8 cellular contexts compared by ENCODE assay signal in the genomic region with DNA sequence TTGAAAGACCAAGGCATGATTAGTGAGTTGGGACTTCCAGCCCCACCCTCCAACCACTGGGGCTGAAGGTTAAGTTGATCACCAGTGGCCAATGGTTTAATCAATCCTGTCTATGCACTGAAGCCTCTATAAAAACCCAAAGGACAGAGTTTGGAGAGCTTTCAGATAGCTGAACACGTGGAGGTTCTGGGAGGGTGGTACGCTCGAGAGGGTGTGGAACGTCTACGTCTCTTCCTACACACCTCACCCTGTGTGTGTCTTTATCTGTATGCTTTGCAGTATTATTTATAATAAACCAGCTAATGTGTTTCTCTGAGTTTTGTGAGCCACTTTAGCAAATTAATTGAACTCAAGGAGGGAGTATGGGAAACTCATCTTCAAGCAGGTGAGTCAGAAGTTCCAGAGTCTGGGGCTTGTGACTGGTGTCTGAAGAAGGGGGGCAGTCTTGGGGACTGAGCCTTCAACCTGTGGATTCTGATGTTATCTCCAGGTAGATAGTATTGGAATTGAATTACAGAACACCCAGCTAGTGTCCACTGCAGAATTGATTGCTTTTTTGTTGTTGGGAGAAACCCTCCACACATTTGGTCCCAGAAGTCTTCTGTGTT. TPM values are rescaled to one million over a fixed set of nuclear protein-coding genes. Genes with fewer than 3 reads are reported as not detected.
DNase-seq lines count a peak whose midpoint lies in the region; ATAC-seq and TF ChIP-seq lines count a peak whose summit lies in the region.

No MANE protein-coding gene starts in this region.

- no peak overlapping the region for H3K27ac ChIP-seq in ovary
- H3K27ac ChIP-seq in heart left ventricle: no peak overlapping the region

- H3K27ac Mint-ChIP-seq in HFFc6: peak overlapping the region; percentile 15
- H3K27ac Mint-ChIP-seq in activated CD8-positive, alpha-beta T cell treated with anti-CD3 and anti-CD28 coated beads for 36 hours: peak overlapping the region; percentile 89
- H3K27ac Mint-ChIP-seq in endothelial cell (ENCODE audit: unreplicated experiment): no peak overlapping the region

- H3K9me3 Mint-ChIP-seq in HFFc6 (no peaks in the 10 kb centered on the region), endothelial cell (ENCODE audit: unreplicated experiment) (no peaks in the 10 kb centered on the region)
- peaks cover 4% of the 10 kb centered on the region for H3K9me3 Mint-ChIP-seq in activated CD8-positive, alpha-beta T cell treated with anti-CD3 and anti-CD28 coated beads for 36 hours

- 91 to 94% (median 92%) methylated on average over 5 of the region's 5 CpGs for WGBS in ovary, 3 donors
- WGBS in heart left ventricle, 4 donors: 87 to 93% (median 91%) methylated on average over 5 of the region's 5 CpGs

- H3K4me3 ChIP-seq in ovary (no peak overlapping the region), heart left ventricle (no peak overlapping the region)

- CTCF ChIA-PET in activated CD8-positive, alpha-beta T cell treated with anti-CD3 and anti-CD28 coated beads for 36 hours (lab: Charles Lee): interaction anchor here (1.2 to 1.6 kb wide), 3 partner anchors 9 to 24 kb away, joined by 3 to 4 read pairs (median 4); no protein-coding TSS in a partner anchor

- intact Hi-C loops in activated CD8-positive, alpha-beta T cell treated with anti-CD3 and anti-CD28 coated beads for 36 hours (cut with micrococcal nuclease): no loop called here
- intact Hi-C loops in ovary (cut with DNase I): no loop called here
- intact Hi-C loops in head of caudate nucleus (cut with DNase I): no loop called here
- intact Hi-C loops in heart left ventricle (cut with DNase I): no loop called here

- peaks cover 45% of the 10 kb centered on the region for H3K4me1 Mint-ChIP-seq in HFFc6 (ENCODE audit: low read depth)
- peaks cover 59% of the 10 kb centered on the region for H3K4me1 Mint-ChIP-seq in activated CD8-positive, alpha-beta T cell treated with anti-CD3 and anti-CD28 coated beads for 36 hours (ENCODE audit: low read depth)
- H3K4me1 Mint-ChIP-seq in endothelial cell (ENCODE audit: unreplicated experiment): peaks cover 13% of the 10 kb centered on the region

- H3K27me3 Mint-ChIP-seq in HFFc6 (ENCODE audit: insufficient read depth) (no peaks in the 10 kb centered on the region), endothelial cell (ENCODE audit: unreplicated experiment) (no peaks in the 10 kb centered on the region)
- H3K27me3 Mint-ChIP-seq in activated CD8-positive, alpha-beta T cell treated with anti-CD3 and anti-CD28 coated beads for 36 hours: no peaks in the 10 kb centered on the region

- TF ChIP-seq CTCF in HFFc6 (IDR thresholded peaks at IDR 0.05) (no peak), ovary (IDR thresholded peaks at IDR 0.05) (no peak), endothelial cell (IDR thresholded peaks at IDR 0.05; ENCODE audit: unreplicated experiment) (no peak), heart left ventricle (IDR thresholded peaks at IDR 0.05) (no peak)
- no peak for TF ChIP-seq CTCF in activated CD8-positive, alpha-beta T cell treated with anti-CD3 and anti-CD28 coated beads for 36 hours (IDR thresholded peaks at IDR 0.05)

- no peak overlapping the region for H3K4me3 Mint-ChIP-seq in HFFc6
- peak overlapping the region; percentile 50 for H3K4me3 Mint-ChIP-seq in activated CD8-positive, alpha-beta T cell treated with anti-CD3 and anti-CD28 coated beads for 36 hours
- H3K4me3 Mint-ChIP-seq in endothelial cell (ENCODE audit: unreplicated experiment): no peak overlapping the region

- H3K36me3 Mint-ChIP-seq in HFFc6 (ENCODE audit: low read depth) (peaks cover 34% of the 10 kb centered on the region), endothelial cell (ENCODE audit: low read depth, unreplicated experiment) (no peaks in the 10 kb centered on the region)
- peaks cover 52% of the 10 kb centered on the region for H3K36me3 Mint-ChIP-seq in activated CD8-positive, alpha-beta T cell treated with anti-CD3 and anti-CD28 coated beads for 36 hours (ENCODE audit: low read depth)

- TF ChIP-seq POLR2A in ovary (IDR thresholded peaks at IDR 0.05) (no peak), heart left ventricle (IDR thresholded peaks at IDR 0.05) (no peak)

- H3K4me1 ChIP-seq in ovary (ENCODE audit: insufficient read depth) (peaks cover 2% of the 10 kb centered on the region), heart left ventricle (peaks cover 0 to 76% (median 17%) of the 10 kb centered on the region in 12 donors)

- H3K27me3 ChIP-seq in ovary: no peaks in the 10 kb centered on the region
- no peaks in the 10 kb centered on the region for H3K27me3 ChIP-seq in heart left ventricle

- TF ChIP-seq EP300 in ovary (IDR thresholded peaks at IDR 0.05): no peak

- no peaks in the 10 kb centered on the region for H3K9me3 ChIP-seq in ovary
- peaks cover 0 to 7% (median 0%) of the 10 kb centered on the region in 12 donors for H3K9me3 ChIP-seq in heart left ventricle

- DNase-seq in HFFc6 (peak; percentile 13), kidney glomerular epithelial cell (lab: John Stamatoyannopoulos, UW) (peak; percentile 17), ovary (no peak), head of caudate nucleus (no peak), endothelial cell (ENCODE audit: low spot score) (no peak), heart left ventricle (no peak)
- peak; percentile 83 for DNase-seq in activated CD8-positive, alpha-beta T cell treated with anti-CD3 and anti-CD28 coated beads for 36 hours
- DNase-seq in stimulated activated CD8-positive, alpha-beta memory T cell treated with anti-CD3 and anti-CD28 coated beads, Interleukin-4, amount 100 ng/mL, for 4 hours (ENCODE audit: low read depth in 2 of 2, low spot score in 1 of 2): peak; percentile 49 to 65

- POLR2A ChIA-PET in activated CD8-positive, alpha-beta T cell treated with anti-CD3 and anti-CD28 coated beads for 36 hours (lab: Charles Lee): interaction anchor here (0.8 to 5.3 kb wide), 3 partner anchors 9 to 56 kb away, joined by 3 to 35 read pairs (median 4); no protein-coding TSS in a partner anchor

- H3K36me3 ChIP-seq in ovary (no peaks in the 10 kb centered on the region), heart left ventricle (peaks cover 0 to 23% (median 17%) of the 10 kb centered on the region in 9 donors)

- peak; percentile 89 for ATAC-seq in activated CD8-positive, alpha-beta T cell treated with anti-CD3 and anti-CD28 coated beads for 36 hours
- no peak for ATAC-seq in heart left ventricle

RNA-seq across cellular contexts. Expression of a gene that starts 20.3 kb away (rescaled TPM):
- 100 to 1,000 TPM; 562 to 663 (median 628) TPM for total RNA-seq in HFFc6 (2021; fragmentation: NEBNext Ultra II Directional; extraction: Animal tissue kit (Norgen Biotek cat#: 25700))
- 100 to 1,000 TPM; 442 to 449 TPM for total RNA-seq in activated CD8-positive, alpha-beta T cell treated with anti-CD3 and anti-CD28 coated beads for 36 hours
- total RNA-seq in ovary: 100 to 1,000 TPM in 5 of 7 donors, 10 to 100 TPM in 2; 42.1 to 167 (median 133) TPM
- polyA plus RNA-seq in ovary: 100 to 1,000 TPM in 1 of 2 donors, 10 to 100 TPM in 1; 41.7 to 166 TPM
- 284 TPM for total RNA-seq in endothelial cell (ENCODE audit: unreplicated experiment)
- total RNA-seq in heart left ventricle: 100 to 1,000 TPM in 6 of 9 donors, 10 to 100 TPM in 3; 53.3 to 238 (median 132) TPM
- 100 to 1,000 TPM in 1 of 2 donors, 10 to 100 TPM in 1; 15.3 to 115 TPM for polyA plus RNA-seq in heart left ventricle

Comparison
In these comparisons a context has a peak if more than half of its experiments do, and no peak if none do; other contexts are left out.
1. DNase-seq: peak in HFFc6 (single experiment), activated CD8-positive, alpha-beta T cell treated with anti-CD3 and anti-CD28 coated beads for 36 hours (single experiment), kidney glomerular epithelial cell (single experiment) and stimulated activated CD8-positive, alpha-beta memory T cell treated with anti-CD3 and anti-CD28 coated beads, Interleukin-4, amount 100 ng/mL, for 4 hours (2 of 2); none in ovary (0 of 5), head of caudate nucleus (0 of 42), endothelial cell (single experiment) and heart left ventricle (0 of 5).